21 cellular contexts compared by ENCODE assay signal in genomic region chr3:126903521-126903920, GRCh38.
DNase-seq lines count a peak whose midpoint lies in the region; ATAC-seq and TF ChIP-seq lines count a peak whose summit lies in the region.
"Had no signal": no experiment of that assay in that cellular context is flagged by ENCODE, and none has a peak within 500 bp of the region (broad histone marks: within the 10 kb centered on the region; RNA-seq: fewer than 3 reads in every experiment).

No MANE protein-coding gene starts in this region.

- H3K4me1 ChIP-seq in colonic mucosa (no peaks in the 10 kb centered on the region), neuronal stem cell (ENCODE audit: control insufficient read depth in 2 of 2, insufficient read depth in 1 of 2, low read depth in 1 of 2, low read length in 2 of 2) (no peaks in the 10 kb centered on the region), testis (no peaks in the 10 kb centered on the region)

- H3K4me3 Mint-ChIP-seq in Calu3 (ENCODE audit: low read depth, unreplicated experiment), result no peak overlapping the region
- no peak overlapping the region for H3K4me3 Mint-ChIP-seq in activated CD8-positive, alpha-beta T cell treated with anti-CD3 and anti-CD28 coated beads, Interleukin-2, amount 10 ng/mL, durations not matched to agents 7 days and 5 days
- H3K4me3 Mint-ChIP-seq: CD8-positive, alpha-beta memory T cell had no signal

- peaks cover 4% of the 10 kb centered on the region for H3K4me1 Mint-ChIP-seq in Calu3 (ENCODE audit: low read depth, unreplicated experiment)
- H3K4me1 Mint-ChIP-seq in activated CD8-positive, alpha-beta T cell treated with anti-CD3 and anti-CD28 coated beads, Interleukin-2, amount 10 ng/mL, durations not matched to agents 7 days and 5 days (ENCODE audit: low read depth), result peaks cover 6% of the 10 kb centered on the region

- no peak overlapping the region for H2BK120ac ChIP-seq in neuronal stem cell (ENCODE audit: low read depth, low read length)

- ATAC-seq in activated CD8-positive, alpha-beta T cell treated with anti-CD3 and anti-CD28 coated beads, Interleukin-2, amount 10 ng/mL, durations not matched to agents 7 days and 5 days, result no peak
- no peak for ATAC-seq in GM19395 (IDR thresholded peaks at IDR 0.05; ENCODE audit: unreplicated experiment)

- H3K36me3 ChIP-seq in colonic mucosa (no peaks in the 10 kb centered on the region), neuronal stem cell (replicated peaks in 1 of 2; ENCODE audit: control insufficient read depth in 2 of 2, insufficient read depth in 2 of 2, low read length in 2 of 2) (no peaks in the 10 kb centered on the region), testis (ENCODE audit: low read depth, missing control alignments) (no peaks in the 10 kb centered on the region)
- H3K36me3 ChIP-seq: SJSA1 had no signal

- no peaks in the 10 kb centered on the region for H3K79me1 ChIP-seq in neuronal stem cell (ENCODE audit: low read depth, low read length)

- H3K14ac ChIP-seq in neuronal stem cell (ENCODE audit: low read length), result no peak overlapping the region

- DNase-seq in Calu3 (peak; percentile 22), colonic mucosa (peak; percentile 73), neuronal stem cell (ENCODE audit: low spot score) (no peak), testis (peak; percentile 53), NCI-H2171 treated with DMSO at 0.1 percent for 48 hours (lab: John Stamatoyannopoulos, UW) (no peak)
- DNase-seq in activated CD8-positive, alpha-beta T cell treated with anti-CD3 and anti-CD28 coated beads, Interleukin-2, amount 10 ng/mL, durations not matched to agents 7 days and 5 days, result no peak
- DNase-seq: AML-193; C1 segment of cervical spinal cord; CD8-positive, alpha-beta memory T cell; GOT3; HCEC 1CT; IMR-90; MV-4-11; NCI-H1105 treated with DMSO at 0.1 percent for 48 hours; NCI-H2029 treated with DMSO at 0.1 percent for 48 hours; NCI-H345; NCI-H524; OCI-M1 had no signal

- no peak overlapping the region for H3K18ac ChIP-seq in neuronal stem cell (ENCODE audit: low read length)

- H4K91ac ChIP-seq in neuronal stem cell (ENCODE audit: low read depth, low read length, poor library complexity), result no peak overlapping the region

- H3K27ac Mint-ChIP-seq in Calu3 (ENCODE audit: unreplicated experiment), result no peak overlapping the region
- no peak overlapping the region for H3K27ac Mint-ChIP-seq in activated CD8-positive, alpha-beta T cell treated with anti-CD3 and anti-CD28 coated beads, Interleukin-2, amount 10 ng/mL, durations not matched to agents 7 days and 5 days
- H3K27ac Mint-ChIP-seq: CD8-positive, alpha-beta memory T cell had no signal

- peak overlapping the region; percentile 33 for H3K27ac ChIP-seq in colonic mucosa
- H3K27ac ChIP-seq in neuronal stem cell (replicated peaks; ENCODE audit: low read length), result no peak overlapping the region
- H3K27ac ChIP-seq in testis, result no peak overlapping the region
- H3K27ac ChIP-seq: KMS-11, SJSA1 had no signal

- H3K27me3 ChIP-seq in colonic mucosa (no peaks in the 10 kb centered on the region), neuronal stem cell (ENCODE audit: control insufficient read depth in 3 of 3, insufficient read depth in 3 of 3, low read depth in 1 of 3, low read length in 3 of 3) (no peaks in the 10 kb centered on the region), testis (no peaks in the 10 kb centered on the region)
- H3K27me3 ChIP-seq: SJSA1 had no signal

- no peak overlapping the region for H3K23ac ChIP-seq in neuronal stem cell (ENCODE audit: low read depth, low read length, poor library complexity)

- CTCF ChIA-PET in Calu3 (lab: Charles Lee), result interaction anchor here (0.6 kb wide), 1 partner anchor 16 kb away, joined by 4 read pairs; no protein-coding TSS in a partner anchor
- CTCF ChIA-PET in activated CD8-positive, alpha-beta T cell treated with anti-CD3 and anti-CD28 coated beads, Interleukin-2, amount 10 ng/mL, durations not matched to agents 7 days and 5 days (lab: Charles Lee), result no interaction called here

- H3K27me3 Mint-ChIP-seq in Calu3 (ENCODE audit: unreplicated experiment), result no peaks in the 10 kb centered on the region
- H3K27me3 Mint-ChIP-seq in activated CD8-positive, alpha-beta T cell treated with anti-CD3 and anti-CD28 coated beads, Interleukin-2, amount 10 ng/mL, durations not matched to agents 7 days and 5 days (ENCODE audit: low read depth), result peaks cover 4% of the 10 kb centered on the region

- H2AK5ac ChIP-seq in neuronal stem cell (ENCODE audit: low read depth, low read length), result no peak overlapping the region

- no peak overlapping the region for H3K4me2 ChIP-seq in neuronal stem cell (ENCODE audit: insufficient read depth, low read length, poor library complexity, severe bottlenecking)
- H3K4me2 ChIP-seq: KMS-11 had no signal

- intact Hi-C loops in Calu3 (cut with micrococcal nuclease; ENCODE audit: unreplicated experiment) (no loop called here), colonic mucosa (cut with DNase I) (no loop called here), testis (cut with DNase I; ENCODE audit: low total_unique reads) (no loop called here)

- no TSS peak for BruUV-seq in Calu3 (replicated peaks; lab: Mats Ljungman, UMichigan)

- no peak overlapping the region for H2AFZ ChIP-seq in neuronal stem cell (ENCODE audit: low read length)

- no peak for TF ChIP-seq POLR2A in testis (IDR thresholded peaks at IDR 0.05)

- H2BK12ac ChIP-seq in neuronal stem cell (ENCODE audit: low read length), result no peak overlapping the region

- no peak overlapping the region for H3K4ac ChIP-seq in neuronal stem cell (ENCODE audit: low read length)

- no peaks in the 10 kb centered on the region for H3K36me3 Mint-ChIP-seq in Calu3 (ENCODE audit: insufficient read depth, unreplicated experiment)
- no peaks in the 10 kb centered on the region for H3K36me3 Mint-ChIP-seq in activated CD8-positive, alpha-beta T cell treated with anti-CD3 and anti-CD28 coated beads, Interleukin-2, amount 10 ng/mL, durations not matched to agents 7 days and 5 days (ENCODE audit: low read depth)

- no peaks in the 10 kb centered on the region for H3K9me3 Mint-ChIP-seq in Calu3 (ENCODE audit: low read depth, unreplicated experiment)
- no peaks in the 10 kb centered on the region for H3K9me3 Mint-ChIP-seq in activated CD8-positive, alpha-beta T cell treated with anti-CD3 and anti-CD28 coated beads, Interleukin-2, amount 10 ng/mL, durations not matched to agents 7 days and 5 days (ENCODE audit: insufficient read depth)
- H3K9me3 Mint-ChIP-seq: CD8-positive, alpha-beta memory T cell had no signal

- H4K8ac ChIP-seq in neuronal stem cell (ENCODE audit: low read depth, low read length), result peak overlapping the region; percentile 49

- POLR2A ChIA-PET in activated CD8-positive, alpha-beta T cell treated with anti-CD3 and anti-CD28 coated beads, Interleukin-2, amount 10 ng/mL, durations not matched to agents 7 days and 5 days (lab: Charles Lee), result no interaction called here

- no peak overlapping the region for H2BK5ac ChIP-seq in neuronal stem cell (ENCODE audit: low read length)

- no peak overlapping the region for H2BK15ac ChIP-seq in neuronal stem cell (ENCODE audit: low read length)

- no CpG with 5 or more reads among the region's 3 CpGs for WGBS in neuronal stem cell (ENCODE audit: extremely low coverage in 2 of 2, insufficient read length in 2 of 2, insufficient replicate concordance in 1 of 2), 2 donors
- 70% methylated on average over 3 of the region's 3 CpGs for WGBS in testis, 2 donors

- H3K9me3 ChIP-seq in colonic mucosa (no peaks in the 10 kb centered on the region), neuronal stem cell (replicated peaks in 1 of 2; ENCODE audit: control insufficient read depth in 2 of 2, insufficient read depth in 1 of 2, low read depth in 1 of 2, low read length in 2 of 2) (peaks cover 0 to 2% of the 10 kb centered on the region in 2 donors), testis (no peaks in the 10 kb centered on the region)
- H3K9me3 ChIP-seq: SJSA1 had no signal

- H3K9ac ChIP-seq in colonic mucosa (ENCODE audit: low read depth in 2 of 2, low read length in 2 of 2) (no peak overlapping the region), neuronal stem cell (ENCODE audit: low read depth, low read length, poor library complexity) (no peak overlapping the region)
- H3K9ac ChIP-seq: KMS-11 had no signal

- no peak overlapping the region for H3K4me3 ChIP-seq in colonic mucosa
- no peak overlapping the region for H3K4me3 ChIP-seq in neuronal stem cell (ENCODE audit: low read length in 2 of 2)
- no peak overlapping the region for H3K4me3 ChIP-seq in testis
- H3K4me3 ChIP-seq: SJSA1 had no signal

- no peak for TF ChIP-seq CTCF in Calu3 (IDR thresholded peaks at IDR 0.05; ENCODE audit: unreplicated experiment)
- TF ChIP-seq CTCF in colonic mucosa (IDR thresholded peaks at IDR 0.05), result no peak
- no peak for TF ChIP-seq CTCF in testis (IDR thresholded peaks at IDR 0.05)

Comparison
In these comparisons a context has a peak if more than half of its experiments do, and no peak if none do; other contexts are left out.
1. DNase-seq: peak in Calu3 (single experiment), colonic mucosa (single experiment) and testis (single experiment); none in neuronal stem cell (single experiment), activated CD8-positive, alpha-beta T cell treated with anti-CD3 and anti-CD28 coated beads, Interleukin-2, amount 10 ng/mL, durations not matched to agents 7 days and 5 days (single experiment) and NCI-H2171 treated with DMSO at 0.1 percent for 48 hours (single experiment).